Comparison of ENCODE assay signal across 8 cellular contexts in the genomic region with DNA sequence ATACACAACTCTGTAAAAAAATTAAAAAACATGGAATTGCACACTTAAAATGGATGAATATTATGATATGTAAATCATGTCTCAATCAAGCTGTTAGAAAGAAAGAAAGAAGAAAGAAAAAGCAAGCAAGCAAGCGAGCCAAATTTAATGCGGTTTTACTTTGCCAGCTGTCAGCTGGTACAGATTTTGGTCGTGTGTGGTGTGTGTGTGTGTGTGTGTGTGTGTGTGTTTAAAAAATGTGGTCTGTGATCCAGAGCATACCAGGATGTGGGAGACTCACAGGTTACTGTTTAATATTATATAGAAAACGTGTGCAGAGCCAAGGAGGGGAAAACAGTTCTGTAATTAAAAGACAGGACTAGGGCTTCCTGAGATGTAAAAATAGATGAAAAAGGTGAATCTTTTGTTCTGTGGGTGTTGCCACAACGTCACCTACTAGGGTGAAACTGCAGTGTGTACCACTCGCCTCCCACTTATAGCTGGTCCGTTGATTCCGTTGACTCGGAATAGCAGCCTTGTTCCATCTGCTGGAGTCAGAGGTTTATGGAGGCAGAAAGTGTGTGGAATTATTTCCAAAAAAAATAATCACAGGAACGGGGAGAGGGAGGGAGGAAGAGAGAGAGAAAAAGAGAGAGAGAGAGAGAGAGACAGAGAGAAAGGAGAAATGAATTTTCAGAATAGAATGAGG.
DNase-seq lines count a peak whose midpoint lies in the region; ATAC-seq, FAIRE-seq and TF ChIP-seq lines count a peak whose summit lies in the region.

No MANE protein-coding gene starts in this region.

- peak; percentile 45 for ATAC-seq in HG03280 (IDR thresholded peaks at IDR 0.05; ENCODE audit: unreplicated experiment)

- H3K27me3 ChIP-seq in thymus (ENCODE audit: control insufficient read depth, insufficient read depth): no peaks in the 10 kb centered on the region
- peaks cover 0 to 3% (median 0%) of the 10 kb centered on the region in 3 donors for H3K27me3 ChIP-seq in sigmoid colon

- peak overlapping the region; percentile 97 for H3K27ac Mint-ChIP-seq in activated CD4-positive, alpha-beta T cell treated with anti-CD3 and anti-CD28 coated beads, Interleukin-2, amount 10 ng/mL, durations not matched to agents 7 days and 5 days

- POLR2A ChIA-PET in activated CD4-positive, alpha-beta T cell treated with anti-CD3 and anti-CD28 coated beads, Interleukin-2, amount 10 ng/mL, durations not matched to agents 7 days and 5 days (lab: Charles Lee): interaction anchor here (1.1 kb wide), 1 partner anchor 42 kb away, joined by 6 read pairs; no protein-coding TSS in a partner anchor

- CTCF ChIA-PET in activated CD4-positive, alpha-beta T cell treated with anti-CD3 and anti-CD28 coated beads, Interleukin-2, amount 10 ng/mL, durations not matched to agents 7 days and 5 days (lab: Charles Lee): interaction anchor here (0.6 to 2.5 kb wide), 10 partner anchors 19 to 1415 kb away, joined by 3 to 10 read pairs (median 4); no protein-coding TSS in a partner anchor

- no peak for TF ChIP-seq EP300 in sigmoid colon (IDR thresholded peaks at IDR 0.05)

- H3K27ac ChIP-seq in thymus (ENCODE audit: low read depth): peak overlapping the region; percentile 92
- H3K27ac ChIP-seq in sigmoid colon: peak overlapping the region in 2 of 4 donors; percentile 7 to 30

- H3K9me3 ChIP-seq in thymus (ENCODE audit: control insufficient read depth) (no peaks in the 10 kb centered on the region), sigmoid colon (no peaks in the 10 kb centered on the region)

- FAIRE-seq in GM12891 (lab: Jason Lieb, UNC): peak; percentile 78

- no peaks in the 10 kb centered on the region for H3K27me3 Mint-ChIP-seq in activated CD4-positive, alpha-beta T cell treated with anti-CD3 and anti-CD28 coated beads, Interleukin-2, amount 10 ng/mL, durations not matched to agents 7 days and 5 days

- intact Hi-C loops in sigmoid colon (cut with DNase I): loop anchor here (5.0 kb wide), 1 partner anchor 45 kb away; no protein-coding TSS in a partner anchor

- H3K9me3 Mint-ChIP-seq in activated CD4-positive, alpha-beta T cell treated with anti-CD3 and anti-CD28 coated beads, Interleukin-2, amount 10 ng/mL, durations not matched to agents 7 days and 5 days: no peaks in the 10 kb centered on the region

- H3K36me3 ChIP-seq in thymus (ENCODE audit: control insufficient read depth, insufficient read depth) (no peaks in the 10 kb centered on the region), sigmoid colon (no peaks in the 10 kb centered on the region)

- H3K4me1 ChIP-seq in thymus (ENCODE audit: control insufficient read depth, insufficient read depth, low read length) (peaks cover 19% of the 10 kb centered on the region), sigmoid colon (peaks cover 0 to 14% (median 10%) of the 10 kb centered on the region in 4 donors)

- H3K4me3 ChIP-seq in thymus (ENCODE audit: low read length): peak overlapping the region; percentile 14
- H3K4me3 ChIP-seq in sigmoid colon: no peak overlapping the region

- no peak for TF ChIP-seq CTCF in sigmoid colon (IDR thresholded peaks at IDR 0.05)

- peaks cover 56% of the 10 kb centered on the region for H3K4me1 Mint-ChIP-seq in activated CD4-positive, alpha-beta T cell treated with anti-CD3 and anti-CD28 coated beads, Interleukin-2, amount 10 ng/mL, durations not matched to agents 7 days and 5 days

- no peaks in the 10 kb centered on the region for H3K36me3 Mint-ChIP-seq in activated CD4-positive, alpha-beta T cell treated with anti-CD3 and anti-CD28 coated beads, Interleukin-2, amount 10 ng/mL, durations not matched to agents 7 days and 5 days (ENCODE audit: low read depth)

- DNase-seq in GM12891 (ENCODE audit: insufficient read length, low spot score): no peak
- DNase-seq in activated CD4-positive, alpha-beta T cell treated with anti-CD3 and anti-CD28 coated beads, Interleukin-2, amount 10 ng/mL, durations not matched to agents 7 days and 5 days: peak; percentile 77
- peak; percentile 61 for DNase-seq in fibroblast of gingiva (ENCODE audit: low read depth)
- DNase-seq in sigmoid colon: no peak
- no peak for DNase-seq in erythroblast (lab: John Stamatoyannopoulos, UW)
- no peak for DNase-seq in amniotic stem cell (lab: John Stamatoyannopoulos, UW)

- 33% methylated on average over 10 of the region's 10 CpGs for WGBS in thymus
- 6 to 22% methylated on average over 10 of the region's 10 CpGs for WGBS in sigmoid colon, 2 donors

- TF ChIP-seq POLR2A in GM12891 (IDR thresholded peaks at IDR 0.05; ENCODE audit: low read depth, low read length): no peak
- TF ChIP-seq POLR2A in sigmoid colon (IDR thresholded peaks at IDR 0.05): no peak
- TF ChIP-seq POLR2A in erythroblast (IDR thresholded peaks at IDR 0.05; ENCODE audit: low read length): no peak

- peak overlapping the region; percentile 77 for H3K4me3 Mint-ChIP-seq in activated CD4-positive, alpha-beta T cell treated with anti-CD3 and anti-CD28 coated beads, Interleukin-2, amount 10 ng/mL, durations not matched to agents 7 days and 5 days

TF ChIP-seq in GM12891, 5 proteins besides CTCF, POLR2A, EP300 and RAD21:
- TF ChIP-seq PAX5 (IDR thresholded peaks at IDR 0.05; ENCODE audit: insufficient read depth, low read length, severe bottlenecking) (no peak), POU2F2 (IDR thresholded peaks at IDR 0.05; ENCODE audit: low read depth, low read length) (no peak), SPI1 (IDR thresholded peaks at IDR 0.05; ENCODE audit: low read depth, low read length) (no peak), TAF1 (IDR thresholded peaks at IDR 0.05; ENCODE audit: low read depth, low read length) (no peak), POLR2AphosphoS5 (IDR thresholded peaks at IDR 0.05; ENCODE audit: low read depth, low read length) (no peak)

Comparison
In these comparisons a context has a peak if more than half of its experiments do, and no peak if none do; other contexts are left out.
1. DNase-seq: peak in activated CD4-positive, alpha-beta T cell treated with anti-CD3 and anti-CD28 coated beads, Interleukin-2, amount 10 ng/mL, durations not matched to agents 7 days and 5 days (single experiment) and fibroblast of gingiva (single experiment); none in GM12891 (single experiment), sigmoid colon (single experiment), erythroblast (0 of 2) and amniotic stem cell (single experiment).